Comparison of ENCODE assay signal across 19 cellular contexts in the genomic region with DNA sequence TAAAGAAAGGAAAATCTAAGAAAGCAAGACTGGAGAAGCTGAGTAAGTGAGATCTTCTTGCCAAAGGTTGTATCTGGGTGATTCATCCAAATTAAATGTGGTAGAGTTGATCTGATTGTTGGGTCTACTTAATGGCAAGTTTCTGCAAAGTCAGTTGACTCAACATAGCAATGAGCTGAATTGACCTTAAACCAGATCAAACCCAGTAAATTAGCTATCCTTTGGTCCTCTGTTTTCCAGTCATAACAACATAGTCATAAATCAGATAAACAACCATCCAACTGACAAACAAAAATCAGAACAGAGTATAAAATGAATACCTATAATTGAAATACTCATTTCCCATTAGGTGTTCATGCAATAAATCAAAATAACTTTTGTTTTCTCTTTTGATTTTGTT.
A peak's percentile ranks its signal among the peaks of the same experiment; 100 is the strongest.
DNase-seq lines count a peak whose midpoint lies in the region; ATAC-seq and TF ChIP-seq lines count a peak whose summit lies in the region.
"Had no signal": no experiment of that assay in that cellular context is flagged by ENCODE, and none has a peak within 500 bp of the region (broad histone marks: within the 10 kb centered on the region; RNA-seq: fewer than 3 reads in every experiment).

No MANE protein-coding gene starts in this region.

- H3K4me3 ChIP-seq in AG04449 (ENCODE audit: low read depth, low read length) (no peak overlapping the region), fibroblast of villous mesenchyme (ENCODE audit: low read depth, low read length) (no peak overlapping the region)
- H3K4me3 ChIP-seq: A549, Peyer's patch had no signal

- no peak overlapping the region for H3K27ac Mint-ChIP-seq in activated naive CD8-positive, alpha-beta T cell treated with anti-CD3 and anti-CD28 coated beads, Interleukin-2, amount 50 U/mL, for 24 hours
- H3K27ac Mint-ChIP-seq: activated B cell treated with CpG ODN at 0.5 μM for 24 hours, progenitor cell of endocrine pancreas, T-cell had no signal

- no peaks in the 10 kb centered on the region for H3K4me1 Mint-ChIP-seq in activated naive CD8-positive, alpha-beta T cell treated with anti-CD3 and anti-CD28 coated beads, Interleukin-2, amount 50 U/mL, for 24 hours
- H3K4me1 Mint-ChIP-seq: activated B cell treated with CpG ODN at 0.5 μM for 24 hours, T-cell had no signal

- DNase-seq in AG04449 (ENCODE audit: low read depth, low spot score) (peak; percentile 45), HPDE6-E6E7 (ENCODE audit: extremely low spot score) (peak; percentile 27), astrocyte of the hippocampus (ENCODE audit: low read depth, low spot score) (peak; percentile 63), fibroblast of villous mesenchyme (ENCODE audit: low read depth) (peak; percentile 14), 8988T (no peak)
- DNase-seq in activated naive CD8-positive, alpha-beta T cell treated with anti-CD3 and anti-CD28 coated beads, Interleukin-2, amount 50 U/mL, for 24 hours, result no peak
- no peak for DNase-seq in activated CD4-positive, CD25-positive, alpha-beta regulatory T cell treated with anti-CD3 and anti-CD28 coated beads, Interleukin-2, amount 50 U/mL, for 72 hours
- DNase-seq: activated B cell treated with CpG ODN at 0.5 μM for 24 hours; activated CD8-positive, alpha-beta memory T cell treated with anti-CD3 and anti-CD28 coated beads, Interleukin-2, amount 50 U/mL, for 4 hours; activated naive CD4-positive, alpha-beta T cell; central memory CD4-positive, alpha-beta T cell; left ventricle myocardium superior; NCI-H2029 treated with DMSO at 0.1 percent for 48 hours; NCI-H526; Peyer's patch; T-cell had no signal

- no peak for TF ChIP-seq CTCF in AG04449 (IDR thresholded peaks at IDR 0.05; ENCODE audit: insufficient read depth, low read length, missing control alignments)
- no peak for TF ChIP-seq CTCF in fibroblast of villous mesenchyme (IDR thresholded peaks at IDR 0.05; ENCODE audit: insufficient read depth, low read depth, low read length)

- H3K27me3 Mint-ChIP-seq in activated naive CD8-positive, alpha-beta T cell treated with anti-CD3 and anti-CD28 coated beads, Interleukin-2, amount 50 U/mL, for 24 hours, result no peaks in the 10 kb centered on the region
- H3K27me3 Mint-ChIP-seq: progenitor cell of endocrine pancreas had no signal

- H3K4me3 Mint-ChIP-seq in activated naive CD8-positive, alpha-beta T cell treated with anti-CD3 and anti-CD28 coated beads, Interleukin-2, amount 50 U/mL, for 24 hours, result no peak overlapping the region
- H3K4me3 Mint-ChIP-seq: activated B cell treated with CpG ODN at 0.5 μM for 24 hours, T-cell had no signal

- no peaks in the 10 kb centered on the region for H3K9me3 Mint-ChIP-seq in activated naive CD8-positive, alpha-beta T cell treated with anti-CD3 and anti-CD28 coated beads, Interleukin-2, amount 50 U/mL, for 24 hours
- H3K9me3 Mint-ChIP-seq: activated B cell treated with CpG ODN at 0.5 μM for 24 hours, T-cell had no signal

- no peaks in the 10 kb centered on the region for H3K36me3 Mint-ChIP-seq in activated naive CD8-positive, alpha-beta T cell treated with anti-CD3 and anti-CD28 coated beads, Interleukin-2, amount 50 U/mL, for 24 hours (ENCODE audit: low read depth)
- H3K36me3 Mint-ChIP-seq: T-cell had no signal

- POLR2A ChIA-PET in AG04449 (lab: Yijun Ruan, JAX), result no interaction called here

- no peak for ATAC-seq in activated naive CD8-positive, alpha-beta T cell treated with anti-CD3 and anti-CD28 coated beads, Interleukin-2, amount 50 U/mL, for 24 hours
- ATAC-seq in GM19351 (IDR thresholded peaks at IDR 0.05; ENCODE audit: unreplicated experiment), result no peak
- ATAC-seq: A549, left ventricle myocardium superior, T-cell had no signal

- CTCF ChIA-PET in AG04449 (lab: Yijun Ruan, JAX), result interaction anchor here (2.5 kb wide), 1 partner anchor 368 kb away, joined by 8 read pairs; no protein-coding TSS in a partner anchor

Comparison
In these comparisons a context has a peak if more than half of its experiments do, and no peak if none do; other contexts are left out.
1. DNase-seq: peak in AG04449 (single experiment), HPDE6-E6E7 (single experiment), astrocyte of the hippocampus (single experiment) and fibroblast of villous mesenchyme (single experiment); none in activated naive CD8-positive, alpha-beta T cell treated with anti-CD3 and anti-CD28 coated beads, Interleukin-2, amount 50 U/mL, for 24 hours (single experiment), activated CD4-positive, CD25-positive, alpha-beta regulatory T cell treated with anti-CD3 and anti-CD28 coated beads, Interleukin-2, amount 50 U/mL, for 72 hours (single experiment) and 8988T (single experiment).